In the genomic region with DNA sequence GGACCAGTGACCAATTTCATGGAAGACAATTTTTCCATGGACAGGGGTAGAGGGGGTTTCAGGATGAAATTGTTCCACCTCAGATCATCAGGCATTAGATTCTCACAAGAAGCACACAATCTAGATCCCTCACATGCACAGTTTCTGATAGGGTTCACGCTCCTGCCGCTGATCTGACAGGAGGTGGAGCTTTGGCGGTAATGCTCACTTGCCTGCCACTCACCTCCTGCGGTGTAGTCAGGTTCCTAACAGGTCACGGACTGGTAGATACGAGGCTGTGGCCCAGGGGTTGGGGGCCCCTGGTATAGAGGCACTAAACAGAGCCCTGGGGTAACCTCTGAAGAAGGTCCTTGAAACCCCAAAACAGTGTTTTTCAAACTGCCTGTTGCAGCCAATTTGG, we compare ENCODE assay signal across 2 cellular contexts.
A peak's percentile ranks its signal among the peaks of the same experiment; 100 is the strongest.
TF ChIP-seq lines count a peak whose summit lies in the region.

No MANE protein-coding gene starts in this region.

TF ChIP-seq in HEK293, 187 proteins besides CTCF, POLR2A, EP300 and RAD21:
- TF ChIP-seq HIC1 (tag by site-specific recombination; IDR thresholded peaks at IDR 0.05): no peak
- TF ChIP-seq ZNF521 (tag by site-specific recombination; IDR thresholded peaks at IDR 0.05): no peak
- TF ChIP-seq ZNF18 (tag by site-specific recombination; IDR thresholded peaks at IDR 0.05): no peak
- TF ChIP-seq ZNF510 (tag by site-specific recombination; IDR thresholded peaks at IDR 0.05; ENCODE audit: insufficient replicate concordance): peak; percentile 18
TF ChIP-seq in HEK293: peak in this region for 1.

TF ChIP-seq in K562, 482 proteins besides CTCF, POLR2A, EP300 and RAD21 (continued from another document):
- TF ChIP-seq ZBTB33 (CRISPR knock-in tag; IDR thresholded peaks at IDR 0.05) (peak; percentile 97), ZNF212 (CRISPR knock-in tag; IDR thresholded peaks at IDR 0.05) (no peak), ZNF668 (CRISPR knock-in tag; IDR thresholded peaks at IDR 0.05) (no peak), CEBPB (tag; IDR thresholded peaks at IDR 0.05) (no peak), RBM17 (IDR thresholded peaks at IDR 0.05; ENCODE audit: borderline replicate concordance, low read depth, low read length) (no peak)
- TF ChIP-seq, protein P1, sequence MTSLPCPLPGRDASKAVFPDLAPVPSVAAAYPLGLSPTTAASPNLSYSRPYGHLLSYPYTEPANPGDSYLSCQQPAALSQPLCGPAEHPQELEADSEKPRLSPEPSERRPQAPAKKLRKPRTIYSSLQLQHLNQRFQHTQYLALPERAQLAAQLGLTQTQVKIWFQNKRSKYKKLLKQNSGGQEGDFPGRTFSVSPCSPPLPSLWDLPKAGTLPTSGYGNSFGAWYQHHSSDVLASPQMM (CRISPR knock-in tag; IDR thresholded peaks at IDR 0.05): no peak
TF ChIP-seq in K562: peak in this region for 1.
